ENCODE assay signal across 22 cellular contexts in genomic region chr20:25491446-25492038, GRCh38.
DNase-seq lines count a peak whose midpoint lies in the region; ATAC-seq, FAIRE-seq and TF ChIP-seq lines count a peak whose summit lies in the region.
"Had no signal": no experiment of that assay in that cellular context is flagged by ENCODE, and none has a peak within 500 bp of the region (broad histone marks: within the 10 kb centered on the region; RNA-seq: fewer than 3 reads in every experiment).

No MANE protein-coding gene starts in this region.

- H3K9me3 Mint-ChIP-seq in WTC11 (no peaks in the 10 kb centered on the region), neural crest cell (no peaks in the 10 kb centered on the region)
- H3K9me3 Mint-ChIP-seq: CD4-positive, alpha-beta T cell had no signal

- H3K79me2 ChIP-seq in PC-3 (ENCODE audit: low read length), result no peaks in the 10 kb centered on the region

- H3K9me3 ChIP-seq in BLaER1 treated with 17β-estradiol and CSF1 and Interleukin-3, amounts not matched to agents 10 nM and 100 nM (replicated peaks in 1 of 11), result no peaks in the 10 kb centered on the region
- H3K9me3 ChIP-seq in PC-3 (ENCODE audit: low read length), result no peaks in the 10 kb centered on the region
- H3K9me3 ChIP-seq: BE2C had no signal

- H3K4me1 Mint-ChIP-seq in WTC11 (peaks cover 21% of the 10 kb centered on the region), neural crest cell (no peaks in the 10 kb centered on the region)

- no TSS peak for BruUV-seq in PC-3 (replicated peaks; lab: Mats Ljungman, UMichigan)

- peak overlapping the region in 8 of 11 experiments; percentile 25 to 76 (median 58); a peak in 15 of 22 replicates for H3K4me2 ChIP-seq in BLaER1 treated with 17β-estradiol and CSF1 and Interleukin-3, amounts not matched to agents 10 nM and 100 nM
- no peak overlapping the region for H3K4me2 ChIP-seq in PC-3 (ENCODE audit: low read length)
- H3K4me2 ChIP-seq: KMS-11, PC-9 had no signal

- POLR2A ChIA-PET in WTC11 (lab: Charles Lee) (no interaction called here), PC-3 (lab: Charles Lee; ENCODE audit: unreplicated experiment) (no interaction called here)

- H3K36me3 ChIP-seq in BLaER1 treated with 17β-estradiol and CSF1 and Interleukin-3, amounts not matched to agents 10 nM and 100 nM, result no peaks in the 10 kb centered on the region
- H3K36me3 ChIP-seq in H7 (replicated peaks; ENCODE audit: control insufficient read depth, insufficient read depth, low read length) (peaks cover 11% of the 10 kb centered on the region), PC-3 (ENCODE audit: low read depth, low read length) (no peaks in the 10 kb centered on the region)
- H3K36me3 ChIP-seq: BE2C had no signal

- no peak overlapping the region for H3K27ac ChIP-seq in BLaER1 treated with 17β-estradiol and CSF1 and Interleukin-3, amounts not matched to agents 10 nM and 100 nM
- H3K27ac ChIP-seq in PC-3 (ENCODE audit: low read length), result no peak overlapping the region
- H3K27ac ChIP-seq: KMS-11, PC-9 had no signal

- H3K4me3 Mint-ChIP-seq in WTC11, result no peak overlapping the region
- no peak overlapping the region for H3K4me3 Mint-ChIP-seq in neural crest cell
- H3K4me3 Mint-ChIP-seq: CD4-positive, alpha-beta T cell had no signal

- H2AFZ ChIP-seq in PC-3 (ENCODE audit: low read length), result no peak overlapping the region
- H2AFZ ChIP-seq: PC-9 had no signal

- DNase-seq in H7 (peak; percentile 47), WTC11 (ENCODE audit: low spot score) (no peak), neural crest cell (ENCODE audit: low read depth, low spot score) (no peak), hepatic stellate cell (ENCODE audit: low spot score) (no peak), GM19239 (ENCODE audit: insufficient read length, low spot score) (no peak), PC-3 (no peak)
- DNase-seq: BE2C; CD4-positive, alpha-beta T cell; COR-L47; DMS79; NCI-H1105; NCI-H2081; NCI-H2171; NCI-H345; NCI-H524 treated with DMSO at 0.1 percent for 48 hours; PC-9; RPMI8226; SIG-M5 had no signal

- peak overlapping the region in 2 of 11 experiments; percentile 3 to 22; a peak in 2 of 22 replicates for H3K9ac ChIP-seq in BLaER1 treated with 17β-estradiol and CSF1 and Interleukin-3, amounts not matched to agents 10 nM and 100 nM
- no peak overlapping the region for H3K9ac ChIP-seq in PC-3 (ENCODE audit: low read length)
- H3K9ac ChIP-seq: KMS-11 had no signal

- intact Hi-C loops in PC-3 (cut with micrococcal nuclease), result no loop called here

- ATAC-seq in WTC11 (no peak), PC-3 (no peak)
- ATAC-seq: HCT116, SK-N-SH treated with all-trans-retinoic acid at 6 μM for 48 hours had no signal

- FAIRE-seq in GM19239 (lab: Jason Lieb, UNC), result no peak

- H3F3A ChIP-seq in PC-3 (ENCODE audit: low read length, unreplicated experiment), result no peaks in the 10 kb centered on the region

- CTCF ChIA-PET in WTC11 (lab: Charles Lee) (interaction anchor here (0.5 kb wide), 1 partner anchor 86 kb away, joined by 3 read pairs; no protein-coding TSS in a partner anchor), PC-3 (lab: Charles Lee) (no interaction called here)

- H3K27ac Mint-ChIP-seq in WTC11 (peak overlapping the region; percentile 66; the same call in 1 of the 2 replicates), neural crest cell (ENCODE audit: unreplicated experiment) (peak overlapping the region; percentile 91)
- H3K27ac Mint-ChIP-seq: CD4-positive, alpha-beta T cell had no signal

- H4K20me1 ChIP-seq in BLaER1 treated with 17β-estradiol and CSF1 and Interleukin-3, amounts not matched to agents 10 nM and 100 nM, result no peaks in the 10 kb centered on the region
- H4K20me1 ChIP-seq in PC-3 (ENCODE audit: low read length), result no peaks in the 10 kb centered on the region

- H3K36me3 Mint-ChIP-seq in WTC11, result peaks cover 31% of the 10 kb centered on the region
- no peaks in the 10 kb centered on the region for H3K36me3 Mint-ChIP-seq in neural crest cell (ENCODE audit: low read depth)

- H3K27me3 Mint-ChIP-seq in WTC11 (ENCODE audit: low read depth) (no peaks in the 10 kb centered on the region), neural crest cell (ENCODE audit: low read depth) (no peaks in the 10 kb centered on the region)
- H3K27me3 Mint-ChIP-seq: CD4-positive, alpha-beta T cell had no signal

- H3K27me3 ChIP-seq in BLaER1 treated with 17β-estradiol and CSF1 and Interleukin-3, amounts not matched to agents 10 nM and 100 nM, result no peaks in the 10 kb centered on the region
- H3K27me3 ChIP-seq in H7 (ENCODE audit: control insufficient read depth, insufficient read depth, low read length) (no peaks in the 10 kb centered on the region), PC-3 (ENCODE audit: low read length) (no peaks in the 10 kb centered on the region)
- H3K27me3 ChIP-seq: BE2C had no signal

- H3K9me2 ChIP-seq in PC-3 (replicated peaks; ENCODE audit: low read length), result no peaks in the 10 kb centered on the region

- TF ChIP-seq CTCF in WTC11 (IDR thresholded peaks at IDR 0.05) (no peak), neural crest cell (conservative IDR thresholded peaks at IDR 0.05) (no peak), PC-3 (conservative IDR thresholded peaks at IDR 0.05; ENCODE audit: low read depth, low read length) (no peak)

- no peak overlapping the region for H3K4me3 ChIP-seq in BLaER1 treated with 17β-estradiol and CSF1 and Interleukin-3, amounts not matched to agents 10 nM and 100 nM
- H3K4me3 ChIP-seq in H7 (ENCODE audit: insufficient read depth, low read depth, low read length), result no peak overlapping the region
- H3K4me3 ChIP-seq in PC-3 (ENCODE audit: low read length), result no peak overlapping the region
- H3K4me3 ChIP-seq: PC-9 had no signal

- H3K4me1 ChIP-seq in BLaER1 treated with 17β-estradiol and CSF1 and Interleukin-3, amounts not matched to agents 10 nM and 100 nM, result peaks cover 4 to 97% (median 79%) of the 10 kb centered on the region in 10 experiments
- H3K4me1 ChIP-seq in PC-3 (ENCODE audit: insufficient read depth, low read length), result peaks cover 6% of the 10 kb centered on the region

TF ChIP-seq in WTC11, 78 proteins besides CTCF, POLR2A, EP300 and RAD21 (continues in another document):
- no peak for TF ChIP-seq NR1H2 (CRISPR knock-in tag; IDR thresholded peaks at IDR 0.05)
- TF ChIP-seq ZBTB21 (CRISPR knock-in tag; IDR thresholded peaks at IDR 0.05; ENCODE audit: borderline replicate concordance), result no peak
- no peak for TF ChIP-seq ZNF232 (CRISPR knock-in tag; IDR thresholded peaks at IDR 0.05)
- no peak for TF ChIP-seq ZNF396 (CRISPR knock-in tag; IDR thresholded peaks at IDR 0.05; ENCODE audit: borderline replicate concordance)
- TF ChIP-seq ARID4B (CRISPR knock-in tag; IDR thresholded peaks at IDR 0.05; ENCODE audit: borderline replicate concordance), result no peak
- TF ChIP-seq HMGA2 (CRISPR knock-in tag; IDR thresholded peaks at IDR 0.05), result no peak
